ENCODE assay signal across 24 cellular contexts in the genomic region with DNA sequence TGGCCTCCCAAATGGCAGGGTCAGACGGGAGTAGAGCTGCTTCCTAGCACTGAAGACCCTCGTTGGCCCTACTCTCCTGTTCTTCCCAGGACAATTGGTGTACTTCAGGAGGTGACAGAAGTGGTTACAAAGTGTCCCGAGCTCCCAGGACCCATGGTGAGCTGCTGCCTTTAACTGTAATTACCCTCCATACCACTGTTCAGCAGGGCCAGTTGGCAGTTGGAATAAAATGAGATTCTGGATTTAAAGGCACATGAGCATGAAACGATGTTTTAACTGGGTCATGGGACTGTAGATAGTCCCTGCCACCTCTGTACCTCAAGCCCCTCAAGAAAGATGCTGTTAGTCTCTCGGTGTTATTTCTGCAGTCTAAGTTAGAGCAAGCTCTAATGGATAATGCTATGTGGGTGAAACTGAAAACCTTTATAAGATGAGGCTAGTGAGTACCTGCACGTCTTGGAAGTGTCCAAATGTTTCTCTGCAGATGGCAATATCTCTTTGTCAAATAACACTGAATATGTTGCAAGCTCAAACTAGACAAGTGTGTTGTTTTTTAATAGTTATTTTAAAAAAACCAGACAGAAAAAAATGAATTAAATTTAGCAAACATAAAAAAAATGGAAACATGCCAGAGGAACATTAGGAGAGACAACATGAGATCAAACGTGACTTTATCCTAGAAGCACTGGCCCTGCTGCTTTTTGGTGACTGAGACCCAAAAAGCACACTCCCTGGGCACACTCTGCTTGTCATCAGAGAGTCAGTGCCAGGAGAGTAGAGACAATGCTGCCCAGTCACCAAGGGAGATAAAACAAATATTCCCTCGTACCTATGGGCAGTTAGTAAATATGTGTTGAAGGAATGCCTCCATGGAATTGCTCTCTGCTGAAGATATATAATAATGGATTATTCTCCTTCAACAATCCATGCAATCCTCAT.
DNase-seq lines count a peak whose midpoint lies in the region; ATAC-seq and TF ChIP-seq lines count a peak whose summit lies in the region.
"Had no signal": no experiment of that assay in that cellular context is flagged by ENCODE, and none has a peak within 500 bp of the region (broad histone marks: within the 10 kb centered on the region; RNA-seq: fewer than 3 reads in every experiment).

No MANE protein-coding gene starts in this region.

- H3K9me3 ChIP-seq in esophagus muscularis mucosa: no peaks in the 10 kb centered on the region
- H3K9me3 ChIP-seq in tibial artery: no peaks in the 10 kb centered on the region
- H3K9me3 ChIP-seq: ascending aorta, neutrophil, psoas muscle, stomach had no signal

- no peaks in the 10 kb centered on the region for H3K36me3 Mint-ChIP-seq in activated CD4-positive, alpha-beta T cell treated with anti-CD3 and anti-CD28 coated beads for 36 hours (ENCODE audit: low read depth)
- H3K36me3 Mint-ChIP-seq: activated naive CD8-positive, alpha-beta T cell had no signal

- intact Hi-C loops in esophagus muscularis mucosa (cut with DNase I) (no loop called here), tibial artery (cut with DNase I; ENCODE audit: low total_unique reads) (no loop called here)
- intact Hi-C loops in activated CD4-positive, alpha-beta T cell treated with anti-CD3 and anti-CD28 coated beads for 36 hours (cut with DNase I, micrococcal nuclease): no loop called here

- no peak for TF ChIP-seq CTCF in esophagus muscularis mucosa (IDR thresholded peaks at IDR 0.05)
- no peak for TF ChIP-seq CTCF in tibial artery (IDR thresholded peaks at IDR 0.05)
- TF ChIP-seq CTCF in omental fat pad (IDR thresholded peaks at IDR 0.05): no peak

- WGBS in esophagus muscularis mucosa: 81% methylated on average over 8 of the region's 8 CpGs

- H3K4me1 ChIP-seq in esophagus muscularis mucosa (peaks cover 14 to 58% (median 49%) of the 10 kb centered on the region in 4 donors), tibial artery (peaks cover 0 to 33% (median 17%) of the 10 kb centered on the region in 4 donors)

- CTCF ChIA-PET in activated CD4-positive, alpha-beta T cell treated with anti-CD3 and anti-CD28 coated beads for 36 hours (lab: Charles Lee): interaction anchor here (1.9 kb wide), 1 partner anchor 9 kb away, joined by 5 read pairs; no protein-coding TSS in a partner anchor

- H3K4me3 Mint-ChIP-seq in activated CD4-positive, alpha-beta T cell treated with anti-CD3 and anti-CD28 coated beads for 36 hours: no peak overlapping the region
- H3K4me3 Mint-ChIP-seq: activated B cell treated with CpG ODN at 0.5 μM for 24 hours; activated naive CD8-positive, alpha-beta T cell; B cell; central memory CD8-positive, alpha-beta T cell had no signal

- H3K27ac ChIP-seq in esophagus muscularis mucosa (replicated peaks in 1 of 4): peak overlapping the region; percentile 70 to 77 (median 74)
- peak overlapping the region; percentile 61 to 77 for H3K27ac ChIP-seq in tibial artery
- H3K27ac ChIP-seq: KMS-11, neutrophil, psoas muscle had no signal

- H3K9me3 Mint-ChIP-seq in activated CD4-positive, alpha-beta T cell treated with anti-CD3 and anti-CD28 coated beads for 36 hours (ENCODE audit: low read depth): no peaks in the 10 kb centered on the region
- H3K9me3 Mint-ChIP-seq: activated B cell treated with CpG ODN at 0.5 μM for 24 hours; activated T-helper 2 cell treated with anti-CD3 and anti-CD28 coated beads, Interferon-gamma antibody, Interleukin-2, Interleukin-4, amounts not matched to agents 10 μg/mL and 5 μg/mL and 100 μg/mL, durations not matched to agents 14 hours and 24 hours and 36 hours; central memory CD8-positive, alpha-beta T cell had no signal

- H3K4me3 ChIP-seq in esophagus muscularis mucosa (no peak overlapping the region), tibial artery (no peak overlapping the region)
- H3K4me3 ChIP-seq: ascending aorta, psoas muscle, stomach had no signal

- H3K27me3 ChIP-seq in esophagus muscularis mucosa (no peaks in the 10 kb centered on the region), tibial artery (no peaks in the 10 kb centered on the region)
- H3K27me3 ChIP-seq: ascending aorta, neutrophil, stomach had no signal

- no peak overlapping the region for H3K27ac Mint-ChIP-seq in activated CD4-positive, alpha-beta T cell treated with anti-CD3 and anti-CD28 coated beads for 36 hours
- H3K27ac Mint-ChIP-seq: activated B cell treated with CpG ODN at 0.5 μM for 24 hours; activated naive CD8-positive, alpha-beta T cell; activated T-helper 2 cell treated with anti-CD3 and anti-CD28 coated beads, Interferon-gamma antibody, Interleukin-2, Interleukin-4, amounts not matched to agents 10 μg/mL and 5 μg/mL and 100 μg/mL, durations not matched to agents 14 hours and 24 hours and 36 hours; B cell had no signal

- TF ChIP-seq POLR2A in esophagus muscularis mucosa (IDR thresholded peaks at IDR 0.05; ENCODE audit: low read depth): no peak

- peak; percentile 83 to 89 for DNase-seq in NCI-H524 (lab: John Stamatoyannopoulos, UW)
- no peak for DNase-seq in NCI-H524 treated with DMSO at 0.1 percent for 48 hours (lab: John Stamatoyannopoulos, UW)
- DNase-seq in NCI-H1694 treated with DMSO at 0.1 percent for 48 hours (lab: John Stamatoyannopoulos, UW): peak; percentile 76
- DNase-seq in esophagus muscularis mucosa (ENCODE audit: extremely low spot score): no peak
- DNase-seq in tibial artery: no peak
- DNase-seq in activated CD4-positive, alpha-beta T cell treated with anti-CD3 and anti-CD28 coated beads for 36 hours: no peak
- no peak for DNase-seq in germinal center (ENCODE audit: low spot score)
- no peak for DNase-seq in omental fat pad (ENCODE audit: low spot score)
- DNase-seq: activated B cell treated with CpG ODN at 0.5 μM for 24 hours; activated CD4-positive, alpha-beta T cell treated with anti-CD3 and anti-CD28 coated beads, Interleukin-2, amount 50 U/mL, for 4 hours; glutamatergic neuron; NCI-H2107; psoas muscle; stimulated activated CD8-positive, alpha-beta memory T cell treated with anti-CD3 and anti-CD28 coated beads, Interleukin-4, amount 100 ng/mL, for 48 hours; stomach; T1000; trophoblast cell had no signal

- no peak for ATAC-seq in activated CD4-positive, alpha-beta T cell treated with anti-CD3 and anti-CD28 coated beads for 36 hours
- no peak for ATAC-seq in omental fat pad (ENCODE audit: low FRiP score)

- POLR2A ChIA-PET in activated CD4-positive, alpha-beta T cell treated with anti-CD3 and anti-CD28 coated beads for 36 hours (lab: Charles Lee): interaction anchor here (0.6 kb wide), 1 partner anchor 198 kb away, joined by 3 read pairs; no protein-coding TSS in a partner anchor

- H3K4me1 Mint-ChIP-seq in activated CD4-positive, alpha-beta T cell treated with anti-CD3 and anti-CD28 coated beads for 36 hours: no peaks in the 10 kb centered on the region
- H3K4me1 Mint-ChIP-seq: activated B cell treated with CpG ODN at 0.5 μM for 24 hours; B cell; central memory CD8-positive, alpha-beta T cell had no signal

- TF ChIP-seq EP300 in esophagus muscularis mucosa (IDR thresholded peaks at IDR 0.05): no peak

- no peaks in the 10 kb centered on the region for H3K36me3 ChIP-seq in esophagus muscularis mucosa
- no peaks in the 10 kb centered on the region for H3K36me3 ChIP-seq in tibial artery
- H3K36me3 ChIP-seq: ascending aorta, neutrophil, stomach had no signal

- H3K27me3 Mint-ChIP-seq in activated CD4-positive, alpha-beta T cell treated with anti-CD3 and anti-CD28 coated beads for 36 hours: peaks cover 5% of the 10 kb centered on the region

Comparison
In these comparisons a context has a peak if more than half of its experiments do, and no peak if none do; other contexts are left out.
1. DNase-seq: peak in NCI-H524 (2 of 2) and NCI-H1694 treated with DMSO at 0.1 percent for 48 hours (single experiment); none in NCI-H524 treated with DMSO at 0.1 percent for 48 hours (single experiment), esophagus muscularis mucosa (single experiment), tibial artery (0 of 2), activated CD4-positive, alpha-beta T cell treated with anti-CD3 and anti-CD28 coated beads for 36 hours (single experiment), germinal center (single experiment) and omental fat pad (single experiment).